Comparison of ENCODE assay signal across 16 cellular contexts in genomic region chr1:20164694-20165202, GRCh38. TPM values are rescaled to one million over a fixed set of nuclear protein-coding genes. Genes with fewer than 3 reads are reported as not detected.
DNase-seq lines count a peak whose midpoint lies in the region; ATAC-seq and TF ChIP-seq lines count a peak whose summit lies in the region.
"Had no signal": no experiment of that assay in that cellular context is flagged by ENCODE, and none has a peak within 500 bp of the region (broad histone marks: within the 10 kb centered on the region; RNA-seq: fewer than 3 reads in every experiment).

No MANE protein-coding gene starts in this region.

- TF ChIP-seq CTCF in psoas muscle (IDR thresholded peaks at IDR 0.05): no peak

- H3K4me1 ChIP-seq in psoas muscle: no peaks in the 10 kb centered on the region
- H3K4me1 ChIP-seq in naive thymus-derived CD4-positive, alpha-beta T cell (ENCODE audit: control insufficient read depth in 2 of 2, insufficient read depth in 2 of 2, low read length in 2 of 2): no peaks in the 10 kb centered on the region
- H3K4me1 ChIP-seq: tibial artery had no signal

- peaks cover 7 to 29% (median 15%) of the 10 kb centered on the region in 5 donors for H3K36me3 Mint-ChIP-seq in naive thymus-derived CD4-positive, alpha-beta T cell

- DNase-seq in Daoy (ENCODE audit: low read depth): peak; percentile 27
- DNase-seq in SKM-1 (lab: John Stamatoyannopoulos, UW; ENCODE audit: unreplicated experiment): peak; percentile 58
- DNase-seq in globus pallidus (ENCODE audit: low spot score): peak; percentile 54
- DNase-seq in psoas muscle: peak in 1 of 2 donors; percentile 42
- DNase-seq in naive thymus-derived CD4-positive, alpha-beta T cell: no peak
- no peak for DNase-seq in activated effector memory CD4-positive, alpha-beta T cell treated with Interleukin-2 at 50 U/mL for 16 hours
- no peak for DNase-seq in mesenteric fat pad (ENCODE audit: low spot score)
- DNase-seq: NCI-H526 treated with DMSO at 0.1 percent for 48 hours; stimulated activated CD4-positive, alpha-beta T cell treated with anti-CD3 and anti-CD28 coated beads, Interleukin-15, amount 100 ng/mL, for 24 hours had no signal

- CTCF ChIA-PET in naive thymus-derived CD4-positive, alpha-beta T cell (lab: Charles Lee): interaction anchor here (1.0 kb wide), 1 partner anchor 13 kb away, joined by 3 read pairs; no protein-coding TSS in a partner anchor

- no peaks in the 10 kb centered on the region for H3K9me3 ChIP-seq in psoas muscle
- peaks cover 0 to 39% (median 8%) of the 10 kb centered on the region in 3 experiments for H3K9me3 ChIP-seq in naive thymus-derived CD4-positive, alpha-beta T cell (ENCODE audit: control insufficient read depth in 2 of 3, low read length in 3 of 3)

- WGBS in psoas muscle, 3 donors: 9 to 37% (median 22%) methylated on average over 15 of the region's 15 CpGs

- POLR2A ChIA-PET in naive thymus-derived CD4-positive, alpha-beta T cell (lab: Charles Lee): no interaction called here

- H3K27ac Mint-ChIP-seq in naive thymus-derived CD4-positive, alpha-beta T cell: no peak overlapping the region
- H3K27ac Mint-ChIP-seq: activated naive CD4-positive, alpha-beta T cell treated with anti-CD3 and anti-CD28 coated beads for 36 hours had no signal

- intact Hi-C loops in psoas muscle (cut with DNase I): no loop called here
- intact Hi-C loops in naive thymus-derived CD4-positive, alpha-beta T cell (cut with micrococcal nuclease): loop anchor here (1.0 to 2.0 kb wide), 2 partner anchors 30 to 31 kb away; no protein-coding TSS in a partner anchor

- H3K36me3 ChIP-seq in psoas muscle (ENCODE audit: insufficient read depth in 1 of 2, low read depth in 1 of 2): no peaks in the 10 kb centered on the region
- H3K36me3 ChIP-seq in naive thymus-derived CD4-positive, alpha-beta T cell (ENCODE audit: control insufficient read depth in 2 of 3, insufficient read depth in 3 of 3, low read length in 3 of 3): no peaks in the 10 kb centered on the region
- H3K36me3 ChIP-seq: neutrophil, tibial artery had no signal

- peaks cover 2 to 64% (median 39%) of the 10 kb centered on the region in 11 donors for H3K9me3 Mint-ChIP-seq in naive thymus-derived CD4-positive, alpha-beta T cell

- no peak overlapping the region for H3K4me3 ChIP-seq in psoas muscle
- no peak overlapping the region for H3K4me3 ChIP-seq in naive thymus-derived CD4-positive, alpha-beta T cell (ENCODE audit: low read length)
- H3K4me3 ChIP-seq: GM12878, tibial artery had no signal

- peaks cover 0 to 7% (median 0%) of the 10 kb centered on the region in 7 donors for H3K4me1 Mint-ChIP-seq in naive thymus-derived CD4-positive, alpha-beta T cell

- no peak overlapping the region for H3K4me3 Mint-ChIP-seq in naive thymus-derived CD4-positive, alpha-beta T cell
- H3K4me3 Mint-ChIP-seq: activated naive CD4-positive, alpha-beta T cell treated with anti-CD3 and anti-CD28 coated beads for 36 hours; IgD-negative memory B cell had no signal

- H3K27ac ChIP-seq in psoas muscle: no peak overlapping the region
- no peak overlapping the region for H3K27ac ChIP-seq in naive thymus-derived CD4-positive, alpha-beta T cell (ENCODE audit: low read depth, low read length)
- H3K27ac ChIP-seq: neutrophil, tibial artery had no signal

- ATAC-seq in psoas muscle: peak; percentile 50 to 69 (median 64)
- ATAC-seq in naive thymus-derived CD4-positive, alpha-beta T cell: no peak
- no peak for ATAC-seq in HG02610 (IDR thresholded peaks at IDR 0.05; ENCODE audit: unreplicated experiment)

- peaks cover 0 to 7% (median 0%) of the 10 kb centered on the region in 3 donors for H3K27me3 ChIP-seq in psoas muscle (ENCODE audit: insufficient read depth in 3 of 3, low read length in 2 of 3)
- no peaks in the 10 kb centered on the region for H3K27me3 ChIP-seq in naive thymus-derived CD4-positive, alpha-beta T cell (ENCODE audit: control insufficient read depth in 2 of 2, insufficient read depth in 2 of 2, low read length in 2 of 2)

- peaks cover 0 to 9% (median 4%) of the 10 kb centered on the region in 5 donors for H3K27me3 Mint-ChIP-seq in naive thymus-derived CD4-positive, alpha-beta T cell

RNA-seq across cellular contexts. Expression of gene UBXN10, which starts 21.1 kb away (rescaled TPM):
- total RNA-seq in Daoy (2014; rRNA removed; shearing (Covaris generic)): 0.11 and 0.48 TPM in 2 replicates
- total RNA-seq in psoas muscle (under 1 TPM; 0.12 to 0.48 (median 0.26) TPM), mesenteric fat pad (0.29 TPM)
- under 1 TPM; 0.04 to 0.17 (median 0.07) TPM for polyA plus RNA-seq in psoas muscle
- 1 to 10 TPM in 1 of 5 experiments, under 1 TPM in 2, not detected in 2; 0.37 to 1.1 (median 0.73) TPM for total RNA-seq in naive thymus-derived CD4-positive, alpha-beta T cell
- under 1 TPM in 1 of 2 donors, not detected in 1; 0.03 TPM for polyA plus RNA-seq in naive thymus-derived CD4-positive, alpha-beta T cell
- total RNA-seq: GM12878 had no signal

RNA-seq across cellular contexts. Expression of gene PLA2G2C, which starts 21.6 kb away (rescaled TPM):
- total RNA-seq in Daoy (2014; rRNA removed; shearing (Covaris generic)): not detected in 2 replicates
- total RNA-seq in psoas muscle: not detected
- not detected for polyA plus RNA-seq in psoas muscle
- under 1 TPM in 1 of 5 experiments, not detected in 4; 0.46 TPM for total RNA-seq in naive thymus-derived CD4-positive, alpha-beta T cell
- not detected for polyA plus RNA-seq in naive thymus-derived CD4-positive, alpha-beta T cell
- total RNA-seq in mesenteric fat pad: 0.74 TPM
- total RNA-seq: GM12878 had no signal
- polyA plus RNA-seq: IgD-negative memory B cell had no signal

RNA-seq across cellular contexts. Expression of gene PLA2G2F, which starts 25.6 kb away (rescaled TPM):
- total RNA-seq in Daoy (2014; rRNA removed; shearing (Covaris generic)): not detected in 2 replicates
- total RNA-seq in psoas muscle (not detected), mesenteric fat pad (not detected)
- under 1 TPM in 1 of 3 donors, not detected in 2; 0.03 TPM for polyA plus RNA-seq in psoas muscle
- total RNA-seq in naive thymus-derived CD4-positive, alpha-beta T cell: not detected
- not detected for polyA plus RNA-seq in naive thymus-derived CD4-positive, alpha-beta T cell
- total RNA-seq: activated CD8-positive, alpha-beta memory T cell treated with anti-CD3 and anti-CD28 coated beads for 36 hours; activated naive CD4-positive, alpha-beta T cell treated with anti-CD3 and anti-CD28 coated beads for 36 hours; GM12878 had no signal
- polyA plus RNA-seq: IgD-negative memory B cell had no signal

RNA-seq across cellular contexts. Expression of gene PLA2G2D, which starts 45.4 kb away (rescaled TPM):
- not detected in 2 replicates for total RNA-seq in Daoy (2014; rRNA removed; shearing (Covaris generic))
- total RNA-seq in psoas muscle: not detected
- not detected for polyA plus RNA-seq in psoas muscle
- not detected for total RNA-seq in naive thymus-derived CD4-positive, alpha-beta T cell
- polyA plus RNA-seq in naive thymus-derived CD4-positive, alpha-beta T cell: not detected
- not detected for total RNA-seq in mesenteric fat pad
- total RNA-seq: activated CD8-positive, alpha-beta memory T cell treated with anti-CD3 and anti-CD28 coated beads for 36 hours had no signal

Comparison
In these comparisons a context has a peak if more than half of its experiments do, and no peak if none do; other contexts are left out.
1. DNase-seq: peak in Daoy (single experiment), SKM-1 (single experiment) and globus pallidus (single experiment); none in naive thymus-derived CD4-positive, alpha-beta T cell (0 of 9), activated effector memory CD4-positive, alpha-beta T cell treated with Interleukin-2 at 50 U/mL for 16 hours (single experiment) and mesenteric fat pad (single experiment).
2. ATAC-seq: peak in psoas muscle (4 of 4); none in naive thymus-derived CD4-positive, alpha-beta T cell (single experiment) and HG02610 (single experiment).
3. intact Hi-C loops: an anchor here in naive thymus-derived CD4-positive, alpha-beta T cell (1.0 to 2.0 kb wide); none called in psoas muscle.